In the genomic region with DNA sequence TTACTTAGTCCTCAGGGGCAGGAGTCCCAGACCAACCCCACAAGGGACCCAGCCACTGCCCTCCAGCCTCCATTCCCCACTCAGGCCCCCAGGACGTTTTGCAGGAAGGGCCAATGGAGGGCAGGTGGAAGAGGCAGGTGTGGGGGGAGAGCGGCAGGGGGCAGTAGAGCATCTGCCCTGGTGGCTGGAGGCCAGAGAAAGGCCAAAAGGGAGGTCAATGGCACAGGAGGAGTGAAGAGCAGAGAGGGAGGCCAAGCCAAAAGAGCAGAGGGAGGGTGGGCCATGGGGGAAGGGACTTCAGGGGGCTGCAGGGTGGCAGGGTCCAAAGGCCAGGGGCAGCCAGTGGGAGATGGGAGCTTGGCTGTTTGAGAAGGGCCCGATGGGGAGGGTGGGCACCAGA, we compare ENCODE assay signal across 2 cellular contexts.
TF ChIP-seq lines count a peak whose summit lies in the region.

No MANE protein-coding gene starts in this region.

TF ChIP-seq in HepG2, 621 proteins besides CTCF, POLR2A, EP300 and RAD21:
- TF ChIP-seq YEATS2 (CRISPR knock-in tag; IDR thresholded peaks at IDR 0.05; ENCODE audit: borderline replicate concordance): no peak
- TF ChIP-seq ZNF30 (CRISPR knock-in tag; IDR thresholded peaks at IDR 0.05): no peak
- TF ChIP-seq STAG1 (CRISPR knock-in tag; IDR thresholded peaks at IDR 0.05): peak; percentile 58
- TF ChIP-seq, protein P1, sequence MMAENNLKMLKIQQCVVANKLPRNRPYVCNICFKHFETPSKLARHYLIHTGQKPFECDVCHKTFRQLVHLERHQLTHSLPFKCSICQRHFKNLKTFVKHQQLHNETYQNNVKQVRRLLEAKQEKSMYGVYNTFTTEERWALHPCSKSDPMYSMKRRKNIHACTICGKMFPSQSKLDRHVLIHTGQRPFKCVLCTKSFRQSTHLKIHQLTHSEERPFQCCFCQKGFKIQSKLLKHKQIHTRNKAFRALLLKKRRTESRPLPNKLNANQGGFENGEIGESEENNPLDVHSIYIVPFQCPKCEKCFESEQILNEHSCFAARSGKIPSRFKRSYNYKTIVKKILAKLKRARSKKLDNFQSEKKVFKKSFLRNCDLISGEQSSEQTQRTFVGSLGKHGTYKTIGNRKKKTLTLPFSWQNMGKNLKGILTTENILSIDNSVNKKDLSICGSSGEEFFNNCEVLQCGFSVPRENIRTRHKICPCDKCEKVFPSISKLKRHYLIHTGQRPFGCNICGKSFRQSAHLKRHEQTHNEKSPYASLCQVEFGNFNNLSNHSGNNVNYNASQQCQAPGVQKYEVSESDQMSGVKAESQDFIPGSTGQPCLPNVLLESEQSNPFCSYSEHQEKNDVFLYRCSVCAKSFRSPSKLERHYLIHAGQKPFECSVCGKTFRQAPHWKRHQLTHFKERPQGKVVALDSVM (CRISPR knock-in tag; IDR thresholded peaks at IDR 0.05): peak; percentile 85
- no peak for TF ChIP-seq NR2F6 (IDR thresholded peaks at IDR 0.05)
- peak; percentile 21; the same call in 1 of the 2 replicates for TF ChIP-seq NR2F6 (CRISPR knock-in tag; IDR thresholded peaks at IDR 0.05)
- TF ChIP-seq, protein P2, sequence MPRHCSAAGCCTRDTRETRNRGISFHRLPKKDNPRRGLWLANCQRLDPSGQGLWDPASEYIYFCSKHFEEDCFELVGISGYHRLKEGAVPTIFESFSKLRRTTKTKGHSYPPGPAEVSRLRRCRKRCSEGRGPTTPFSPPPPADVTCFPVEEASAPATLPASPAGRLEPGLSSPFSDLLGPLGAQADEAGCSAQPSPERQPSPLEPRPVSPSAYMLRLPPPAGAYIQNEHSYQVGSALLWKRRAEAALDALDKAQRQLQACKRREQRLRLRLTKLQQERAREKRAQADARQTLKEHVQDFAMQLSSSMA (CRISPR knock-in tag; IDR thresholded peaks at IDR 0.05): no peak
- TF ChIP-seq SMC3 (IDR thresholded peaks at IDR 0.05; ENCODE audit: low read length): 0 out of 2 replicates have a peak, but pooled peaks have one; percentile 3

TF ChIP-seq in H1, 55 proteins besides CTCF, POLR2A, EP300 and RAD21:
- TF ChIP-seq NANOG (IDR thresholded peaks at IDR 0.05; ENCODE audit: insufficient read depth, low read depth, low read length, poor library complexity, severe bottlenecking) (no peak), SAP30 (IDR thresholded peaks at IDR 0.05; ENCODE audit: insufficient read depth, insufficient replicate concordance, low read length) (no peak), SIX5 (IDR thresholded peaks at IDR 0.05; ENCODE audit: low read depth, low read length) (no peak), EZH2 (IDR thresholded peaks at IDR 0.05; ENCODE audit: low read depth, low read length, severe bottlenecking) (no peak), HDAC2 (IDR thresholded peaks at IDR 0.05; ENCODE audit: borderline replicate concordance in 1 of 2, low read depth in 2 of 2, low read length in 2 of 2) (no peak), SP4 (IDR thresholded peaks at IDR 0.05; ENCODE audit: low read length) (no peak), RBBP5 (IDR thresholded peaks at IDR 0.05; ENCODE audit: borderline replicate concordance, low read depth, low read length) (no peak), PHF8 (conservative IDR thresholded peaks at IDR 0.05; ENCODE audit: low read depth, low read length) (no peak), CBX5 (IDR thresholded peaks at IDR 0.05; ENCODE audit: low read depth, low read length) (no peak), JUN (IDR thresholded peaks at IDR 0.05; ENCODE audit: low read depth, low read length) (no peak), GABPA (IDR thresholded peaks at IDR 0.05; ENCODE audit: borderline replicate concordance, insufficient read depth, low read length) (no peak), ZNF274 (IDR thresholded peaks at IDR 0.05; ENCODE audit: borderline replicate concordance, extremely low read depth, low read length) (no peak), MAFK (IDR thresholded peaks at IDR 0.05; ENCODE audit: low read depth, low read length) (no peak)
- TF ChIP-seq, protein P3, sequence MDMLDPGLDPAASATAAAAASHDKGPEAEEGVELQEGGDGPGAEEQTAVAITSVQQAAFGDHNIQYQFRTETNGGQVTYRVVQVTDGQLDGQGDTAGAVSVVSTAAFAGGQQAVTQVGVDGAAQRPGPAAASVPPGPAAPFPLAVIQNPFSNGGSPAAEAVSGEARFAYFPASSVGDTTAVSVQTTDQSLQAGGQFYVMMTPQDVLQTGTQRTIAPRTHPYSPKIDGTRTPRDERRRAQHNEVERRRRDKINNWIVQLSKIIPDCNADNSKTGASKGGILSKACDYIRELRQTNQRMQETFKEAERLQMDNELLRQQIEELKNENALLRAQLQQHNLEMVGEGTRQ (IDR thresholded peaks at IDR 0.05; ENCODE audit: low read length): no peak
- TF ChIP-seq, protein P4, sequence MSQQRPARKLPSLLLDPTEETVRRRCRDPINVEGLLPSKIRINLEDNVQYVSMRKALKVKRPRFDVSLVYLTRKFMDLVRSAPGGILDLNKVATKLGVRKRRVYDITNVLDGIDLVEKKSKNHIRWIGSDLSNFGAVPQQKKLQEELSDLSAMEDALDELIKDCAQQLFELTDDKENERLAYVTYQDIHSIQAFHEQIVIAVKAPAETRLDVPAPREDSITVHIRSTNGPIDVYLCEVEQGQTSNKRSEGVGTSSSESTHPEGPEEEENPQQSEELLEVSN (IDR thresholded peaks at IDR 0.05): no peak
